In genomic region chr17:41666708-41667279, GRCh38 we compare ENCODE assay signal across 8 cellular contexts. TPM values are rescaled to one million over a fixed set of nuclear protein-coding genes. Genes with fewer than 3 reads are reported as not detected.
DNase-seq lines count a peak whose midpoint lies in the region; ATAC-seq and TF ChIP-seq lines count a peak whose summit lies in the region.

No MANE protein-coding gene starts in this region.

- peak overlapping the region; percentile 94 for H3K27ac Mint-ChIP-seq in CD8-positive, alpha-beta T cell

- POLR2A ChIA-PET in CD8-positive, alpha-beta T cell (lab: Charles Lee), result interaction anchor here (1.1 to 7.2 kb wide), 7 partner anchors 12 to 1051 kb away, joined by 3 to 101 read pairs (median 5); partner anchors contain the start of gene EIF1

- peaks cover 5% of the 10 kb centered on the region for H3K4me1 ChIP-seq in CD8-positive, alpha-beta T cell (ENCODE audit: insufficient read depth, low read length)
- H3K4me1 ChIP-seq in neuron (ENCODE audit: insufficient read depth, low read length) (peaks cover 15% of the 10 kb centered on the region), subcutaneous abdominal adipose tissue (ENCODE audit: control insufficient read depth in 5 of 5, insufficient read depth in 5 of 5, low read length in 5 of 5) (peaks cover 0 to 29% (median 24%) of the 10 kb centered on the region in 5 donors)

- CTCF ChIA-PET in CD8-positive, alpha-beta T cell (lab: Charles Lee), result interaction anchor here (0.7 to 14.8 kb wide), 22 partner anchors 12 to 864 kb away, joined by 3 to 405 read pairs (median 5); partner anchors contain the start of gene EIF1

- DNase-seq in CD8-positive, alpha-beta T cell, result peak; percentile 79 to 92 (median 86)
- DNase-seq in Kasumi-1 (lab: John Stamatoyannopoulos, UW) (peak; percentile 77 to 83), RPMI8226 (peak; percentile 91), foreskin fibroblast (peak; percentile 59 to 88)
- peak; percentile 78 for DNase-seq in activated T-helper 9 cell treated with anti-CD3 and anti-CD28 coated beads, Interleukin-2, amount 50 U/mL, for 16 hours (ENCODE audit: low read depth)

- TF ChIP-seq CTCF in CD8-positive, alpha-beta T cell (IDR thresholded peaks at IDR 0.05), result peak; percentile 76
- TF ChIP-seq CTCF in foreskin fibroblast (IDR thresholded peaks at IDR 0.05; ENCODE audit: low read depth, low read length), result peak; percentile 94

- no peaks in the 10 kb centered on the region for H3K36me3 ChIP-seq in CD8-positive, alpha-beta T cell (ENCODE audit: insufficient read depth, low read length)
- H3K36me3 ChIP-seq in neuron (ENCODE audit: insufficient read depth, low read length) (no peaks in the 10 kb centered on the region), subcutaneous abdominal adipose tissue (ENCODE audit: control insufficient read depth in 5 of 5, insufficient read depth in 5 of 5, low read length in 5 of 5) (no peaks in the 10 kb centered on the region)

- no peaks in the 10 kb centered on the region for H3K27me3 ChIP-seq in CD8-positive, alpha-beta T cell (ENCODE audit: insufficient read depth, low read length)
- H3K27me3 ChIP-seq in neuron (ENCODE audit: insufficient read depth, low read length), result peaks cover 5% of the 10 kb centered on the region
- no peaks in the 10 kb centered on the region for H3K27me3 ChIP-seq in subcutaneous abdominal adipose tissue (ENCODE audit: control insufficient read depth in 5 of 5, insufficient read depth in 4 of 5, low read length in 5 of 5)

- intact Hi-C loops in CD8-positive, alpha-beta T cell (cut with DNase I, micrococcal nuclease), result loop anchor here (1.0 to 10.0 kb wide), 14 partner anchors 13 to 1252 kb away; partner anchors contain the start of genes EIF1 (in 2 of the 2), KRTAP4-12 (in 1 of the 2), SMARCE1 (in 1 of the 2) and TOP2A (in 1 of the 2)

- H3K4me1 Mint-ChIP-seq in CD8-positive, alpha-beta T cell (ENCODE audit: low read depth), result peaks cover 24% of the 10 kb centered on the region

- H3K27me3 Mint-ChIP-seq in CD8-positive, alpha-beta T cell (ENCODE audit: low read depth), result no peaks in the 10 kb centered on the region

- H3K36me3 Mint-ChIP-seq in CD8-positive, alpha-beta T cell, result no peaks in the 10 kb centered on the region

- H3K4me3 ChIP-seq in CD8-positive, alpha-beta T cell (ENCODE audit: low read depth, low read length), result peak overlapping the region; percentile 56
- H3K4me3 ChIP-seq in foreskin fibroblast (ENCODE audit: low read depth in 1 of 2, low read length in 2 of 2) (peak overlapping the region; percentile 41 to 50), neuron (ENCODE audit: low read length) (peak overlapping the region; percentile 48), subcutaneous abdominal adipose tissue (ENCODE audit: low read depth in 1 of 5, low read length in 5 of 5) (peak overlapping the region; percentile 58 to 79 (median 74))

- peak overlapping the region; percentile 82 for H3K27ac ChIP-seq in CD8-positive, alpha-beta T cell (ENCODE audit: low read depth, low read length)
- no peak overlapping the region for H3K27ac ChIP-seq in subcutaneous abdominal adipose tissue (ENCODE audit: low read depth, low read length)

- H3K4me3 Mint-ChIP-seq in CD8-positive, alpha-beta T cell, result peak overlapping the region; percentile 85

- H3K9me3 ChIP-seq in CD8-positive, alpha-beta T cell (ENCODE audit: low read length), result no peaks in the 10 kb centered on the region
- H3K9me3 ChIP-seq in neuron (ENCODE audit: low read length) (no peaks in the 10 kb centered on the region), subcutaneous abdominal adipose tissue (ENCODE audit: control insufficient read depth in 5 of 5, low read length in 5 of 5) (no peaks in the 10 kb centered on the region)

- H3K9ac ChIP-seq in subcutaneous abdominal adipose tissue (ENCODE audit: low read length in 5 of 5), result peak overlapping the region in 2 of 5 donors; percentile 23 to 64

- ATAC-seq in CD8-positive, alpha-beta T cell, result peak; percentile 62
- ATAC-seq in GM21381 (IDR thresholded peaks at IDR 0.05; ENCODE audit: unreplicated experiment), result peak; percentile 50

- no peaks in the 10 kb centered on the region for H3K9me3 Mint-ChIP-seq in CD8-positive, alpha-beta T cell

- peak overlapping the region; percentile 48 for H2AFZ ChIP-seq in neuron (ENCODE audit: low read depth, low read length)

RNA-seq across cellular contexts. Expression of gene EIF1, which starts 21.9 kb away (rescaled TPM):
- total RNA-seq in CD8-positive, alpha-beta T cell, result 1,000 to 10,000 TPM; 3,749 to 3,996 TPM

RNA-seq across cellular contexts. Expression of gene KRT17, which starts 42.4 kb away (rescaled TPM):
- total RNA-seq in CD8-positive, alpha-beta T cell, result not detected

RNA-seq across cellular contexts. Expression of gene GAST, which starts 45.3 kb away (rescaled TPM):
- not detected for total RNA-seq in CD8-positive, alpha-beta T cell

RNA-seq across cellular contexts. Expression of gene KRT16, which starts 54.2 kb away (rescaled TPM):
- not detected for total RNA-seq in CD8-positive, alpha-beta T cell
